Comparison of ENCODE assay signal across 18 cellular contexts in the genomic region with DNA sequence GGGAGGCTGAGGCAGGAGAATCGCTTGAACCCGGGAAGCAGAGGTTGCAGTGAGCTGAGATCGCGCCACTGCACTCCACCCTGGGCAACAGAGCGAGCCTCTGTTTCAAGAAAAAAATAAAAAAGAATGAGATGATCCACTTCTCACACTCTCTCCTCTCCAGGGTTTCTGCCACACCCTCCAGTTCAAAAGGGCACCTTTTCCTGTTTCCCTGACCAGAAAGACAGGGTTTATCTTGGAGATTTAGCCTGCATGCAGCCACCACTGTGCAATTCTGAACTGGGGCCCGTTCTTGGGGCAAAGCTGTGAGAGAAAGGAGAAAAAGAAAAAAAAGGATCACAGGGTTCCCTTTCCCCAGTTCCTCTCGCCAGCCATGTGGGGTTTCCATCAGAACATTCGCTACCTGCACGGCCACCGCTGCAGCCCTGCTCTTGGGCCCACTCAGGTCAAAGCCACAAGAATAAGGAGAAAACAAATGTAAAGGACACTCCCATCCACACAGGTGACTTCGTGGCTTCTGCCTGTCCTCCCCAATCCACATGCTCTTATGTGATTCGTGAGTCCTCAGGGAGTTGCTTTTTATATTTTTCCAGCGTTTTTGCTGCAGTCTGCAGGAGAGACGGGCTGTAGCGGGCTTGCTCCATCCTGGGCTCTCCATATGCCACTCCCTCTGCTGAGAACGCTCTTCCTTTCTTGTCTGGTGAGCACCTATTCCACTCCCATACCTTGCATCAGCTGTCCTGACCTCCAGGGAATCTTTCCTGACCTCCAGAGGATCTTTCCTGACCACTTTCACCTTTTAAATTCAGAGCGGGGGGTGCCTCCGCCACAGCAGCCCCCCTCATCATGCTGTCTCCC. TPM values are rescaled to one million over a fixed set of nuclear protein-coding genes. Genes with fewer than 3 reads are reported as not detected.
DNase-seq lines count a peak whose midpoint lies in the region; TF ChIP-seq lines count a peak whose summit lies in the region.
"Had no signal": no experiment of that assay in that cellular context is flagged by ENCODE, and none has a peak within 500 bp of the region (broad histone marks: within the 10 kb centered on the region; RNA-seq: fewer than 3 reads in every experiment).

No MANE protein-coding gene starts in this region.

- intact Hi-C loops in Caco-2 (cut with micrococcal nuclease; ENCODE audit: unreplicated experiment): no loop called here
- intact Hi-C loops in colonic mucosa (cut with DNase I): no loop called here
- intact Hi-C loops in breast epithelium (cut with DNase I; ENCODE audit: low total_unique reads): no loop called here

- CTCF ChIA-PET in Caco-2 (lab: Charles Lee): no interaction called here

- H3K27me3 Mint-ChIP-seq in Caco-2 (ENCODE audit: insufficient read depth, unreplicated experiment) (no peaks in the 10 kb centered on the region), nephron progenitor cell (ENCODE audit: low read depth, poor library complexity) (no peaks in the 10 kb centered on the region)

- H3K9me3 ChIP-seq in Caco-2 (no peaks in the 10 kb centered on the region), colonic mucosa (no peaks in the 10 kb centered on the region), WERI-Rb-1 (ENCODE audit: severe bottlenecking) (no peaks in the 10 kb centered on the region), breast epithelium (no peaks in the 10 kb centered on the region)
- H3K9me3 ChIP-seq: MG63 had no signal

- H3K4me1 Mint-ChIP-seq in Caco-2 (ENCODE audit: low read depth, unreplicated experiment): peaks cover 12% of the 10 kb centered on the region
- peaks cover 38% of the 10 kb centered on the region for H3K4me1 Mint-ChIP-seq in nephron progenitor cell
- H3K4me1 Mint-ChIP-seq: CD4-positive, CD25-positive, alpha-beta regulatory T cell had no signal

- TF ChIP-seq POLR2A in breast epithelium (IDR thresholded peaks at IDR 0.05): no peak

- POLR2A ChIA-PET in Caco-2 (lab: Charles Lee): no interaction called here

- H3K27ac ChIP-seq in colonic mucosa (no peak overlapping the region), WERI-Rb-1 (no peak overlapping the region), breast epithelium (no peak overlapping the region)
- H3K27ac ChIP-seq: KMS-11 had no signal

- H3K4me3 ChIP-seq in Caco-2 (ENCODE audit: low read depth, low read length) (no peak overlapping the region), colonic mucosa (no peak overlapping the region), WERI-Rb-1 (ENCODE audit: low read depth, low read length) (no peak overlapping the region), breast epithelium (no peak overlapping the region)
- H3K4me3 ChIP-seq: MG63 had no signal

- H3K27ac Mint-ChIP-seq in Caco-2 (ENCODE audit: unreplicated experiment) (peak overlapping the region; percentile 63), nephron progenitor cell (peak overlapping the region; percentile 97)
- H3K27ac Mint-ChIP-seq: CD4-positive, CD25-positive, alpha-beta regulatory T cell had no signal

- peak overlapping the region; percentile 31 for H3K4me3 Mint-ChIP-seq in Caco-2 (ENCODE audit: unreplicated experiment)
- H3K4me3 Mint-ChIP-seq in nephron progenitor cell: no peak overlapping the region
- H3K4me3 Mint-ChIP-seq: CD4-positive, CD25-positive, alpha-beta regulatory T cell had no signal

- H3K4me1 ChIP-seq in Caco-2: peaks cover 16% of the 10 kb centered on the region
- H3K4me1 ChIP-seq in colonic mucosa: peaks cover 3% of the 10 kb centered on the region
- H3K4me1 ChIP-seq in breast epithelium: no peaks in the 10 kb centered on the region

- BruUV-seq in Caco-2 (replicated peaks; lab: Mats Ljungman, UMichigan): no TSS peak

- H3K9ac ChIP-seq in colonic mucosa (ENCODE audit: low read depth in 2 of 2, low read length in 2 of 2): no peak overlapping the region
- H3K9ac ChIP-seq: KMS-11 had no signal

- no peaks in the 10 kb centered on the region for H3K27me3 ChIP-seq in Caco-2 (replicated peaks; ENCODE audit: control insufficient read depth, insufficient read depth, low read length)
- no peaks in the 10 kb centered on the region for H3K27me3 ChIP-seq in colonic mucosa
- no peaks in the 10 kb centered on the region for H3K27me3 ChIP-seq in WERI-Rb-1 (ENCODE audit: insufficient read depth, low read depth, severe bottlenecking)
- H3K27me3 ChIP-seq in breast epithelium: no peaks in the 10 kb centered on the region
- H3K27me3 ChIP-seq: MG63 had no signal

- TF ChIP-seq CTCF in Caco-2 (IDR thresholded peaks at IDR 0.05; ENCODE audit: insufficient read depth in 1 of 2, low read depth in 1 of 2, low read length in 1 of 2, severe bottlenecking in 1 of 2, unreplicated experiment in 1 of 2) (no peak), colonic mucosa (IDR thresholded peaks at IDR 0.05) (no peak), nephron progenitor cell (IDR thresholded peaks at IDR 0.05) (no peak), WERI-Rb-1 (IDR thresholded peaks at IDR 0.05; ENCODE audit: low read depth, low read length) (no peak), breast epithelium (IDR thresholded peaks at IDR 0.05) (no peak)

- H3K9me3 Mint-ChIP-seq in Caco-2 (ENCODE audit: unreplicated experiment) (no peaks in the 10 kb centered on the region), nephron progenitor cell (no peaks in the 10 kb centered on the region)
- H3K9me3 Mint-ChIP-seq: CD4-positive, CD25-positive, alpha-beta regulatory T cell had no signal

- H3K36me3 ChIP-seq in Caco-2 (ENCODE audit: control insufficient read depth, insufficient read depth, low read length): no peaks in the 10 kb centered on the region
- no peaks in the 10 kb centered on the region for H3K36me3 ChIP-seq in colonic mucosa
- peaks cover 6% of the 10 kb centered on the region; the same call in 1 of the 2 replicates for H3K36me3 ChIP-seq in WERI-Rb-1
- no peaks in the 10 kb centered on the region for H3K36me3 ChIP-seq in breast epithelium
- H3K36me3 ChIP-seq: MG63 had no signal

- peak; percentile 53 for DNase-seq in Caco-2
- DNase-seq in NCI-H2171 (lab: John Stamatoyannopoulos, UW): peak; percentile 33
- DNase-seq in colonic mucosa: peak; percentile 57
- no peak for DNase-seq in nephron progenitor cell
- no peak for DNase-seq in activated T-cell treated with anti-CD3 and anti-CD28 coated beads for 4 hours
- DNase-seq in WERI-Rb-1: no peak
- DNase-seq in breast epithelium (ENCODE audit: low spot score in 2 of 2): no peak
- no peak for DNase-seq in NCI-H1436 (lab: John Stamatoyannopoulos, UW)
- DNase-seq: Calu3; CD4-positive, CD25-positive, alpha-beta regulatory T cell; DMS79; MG63; NCI-H1105; NCI-H1930; NCI-H226; NCI-H526 treated with DMSO at 0.1 percent for 48 hours; PC-3 had no signal

- H3K36me3 Mint-ChIP-seq in Caco-2 (ENCODE audit: insufficient read depth, unreplicated experiment) (peaks cover 12% of the 10 kb centered on the region), nephron progenitor cell (ENCODE audit: low read depth) (no peaks in the 10 kb centered on the region)
- H3K36me3 Mint-ChIP-seq: CD4-positive, CD25-positive, alpha-beta regulatory T cell had no signal

RNA-seq across cellular contexts. Expression of a gene that starts 26.4 kb away (rescaled TPM):
- total RNA-seq in Caco-2 (2022): 3.5 and 5.5 TPM in 2 replicates
- 10 to 100 TPM in 1 of 2 donors, 1 to 10 TPM in 1; 6.9 to 10.0 TPM for total RNA-seq in colonic mucosa
- 1 to 10 TPM in 1 of 3 donors, under 1 TPM in 1, not detected in 1; 0.15 to 2.9 TPM for total RNA-seq in breast epithelium
- total RNA-seq: CD4-positive, CD25-positive, alpha-beta regulatory T cell had no signal

Comparison
In these comparisons a context has a peak if more than half of its experiments do, and no peak if none do; other contexts are left out.
1. DNase-seq: peak in Caco-2 (2 of 2), NCI-H2171 (single experiment) and colonic mucosa (single experiment); none in nephron progenitor cell (single experiment), activated T-cell treated with anti-CD3 and anti-CD28 coated beads for 4 hours (single experiment), WERI-Rb-1 (single experiment), breast epithelium (0 of 2) and NCI-H1436 (single experiment).